Comparison of ENCODE assay signal across 8 cellular contexts in the genomic region with DNA sequence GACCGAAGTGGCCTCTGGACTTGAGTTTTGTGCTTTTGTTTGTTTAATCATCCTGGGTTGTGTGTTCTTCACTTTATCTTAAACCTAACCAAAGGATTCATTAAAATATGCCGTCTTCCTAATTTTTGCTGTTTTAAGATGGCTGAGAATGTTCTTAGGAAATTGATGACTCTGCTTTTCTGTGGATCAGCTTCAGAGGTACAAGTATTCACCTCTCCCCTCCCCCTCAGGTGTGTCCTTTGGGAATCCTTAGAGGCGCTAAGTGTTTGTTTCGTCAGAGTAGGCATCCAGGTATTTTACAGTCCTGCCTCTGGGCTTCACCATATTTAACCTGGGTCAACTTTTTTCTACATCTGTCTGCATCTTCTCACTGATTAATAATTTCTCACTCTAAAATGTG. TPM values are rescaled to one million over a fixed set of nuclear protein-coding genes. Genes with fewer than 3 reads are reported as not detected.
DNase-seq lines count a peak whose midpoint lies in the region; ATAC-seq and TF ChIP-seq lines count a peak whose summit lies in the region.

No MANE protein-coding gene starts in this region.

- no peaks in the 10 kb centered on the region for H3K36me3 ChIP-seq in left ventricle myocardium inferior
- no peaks in the 10 kb centered on the region for H3K36me3 ChIP-seq in adipocyte (ENCODE audit: control insufficient read depth, insufficient read depth, low read length, severe bottlenecking)
- H3K36me3 ChIP-seq in liver (ENCODE audit: control insufficient read depth in 4 of 4, insufficient read depth in 3 of 4, low read depth in 1 of 4, low read length in 3 of 4), result no peaks in the 10 kb centered on the region
- no peaks in the 10 kb centered on the region for H3K36me3 ChIP-seq in vagina

- intact Hi-C loops in left ventricle myocardium inferior (cut with micrococcal nuclease), result no loop called here
- intact Hi-C loops in left cardiac atrium (cut with DNase I), result loop anchor here in 1 of 2 donors (5.0 kb wide), 1 partner anchor 84 kb away; the partner anchor contains the start of gene FAM221A
- intact Hi-C loops in vagina (cut with DNase I), result no loop called here

- DNase-seq in left ventricle myocardium inferior (no peak), left cardiac atrium (no peak), adipocyte (ENCODE audit: low read depth) (peak; percentile 22), vagina (ENCODE audit: extremely low spot score in 2 of 2) (no peak), UCSD-AML1 (lab: John Stamatoyannopoulos, UW; ENCODE audit: unreplicated experiment) (no peak)
- DNase-seq in activated CD4-positive, alpha-beta T cell treated with anti-CD3 and anti-CD28 coated beads for 1 hour, result no peak

- H3K4me3 ChIP-seq in left ventricle myocardium inferior (peak overlapping the region; percentile 93), adipocyte (ENCODE audit: low read length) (peak overlapping the region; percentile 95), liver (ENCODE audit: low read depth in 1 of 3, low read length in 3 of 3) (peak overlapping the region; percentile 74 to 97 (median 82)), vagina (peak overlapping the region; percentile 74 to 95)

- TF ChIP-seq CTCF in left ventricle myocardium inferior (IDR thresholded peaks at IDR 0.05; ENCODE audit: borderline replicate concordance) (no peak), liver (IDR thresholded peaks at IDR 0.05; ENCODE audit: low read depth, low read length, missing input control) (no peak), vagina (IDR thresholded peaks at IDR 0.05) (no peak)

- ATAC-seq in left cardiac atrium (no peak), GM21786 (IDR thresholded peaks at IDR 0.05; ENCODE audit: unreplicated experiment) (no peak)

- no peak for TF ChIP-seq RAD21 in liver (IDR thresholded peaks at IDR 0.05)

- H3K9ac ChIP-seq in adipocyte (ENCODE audit: low read length) (peak overlapping the region; percentile 88), liver (ENCODE audit: low read depth in 1 of 2, low read length in 2 of 2) (peak overlapping the region in 1 of 2 donors; percentile 17)

- WGBS in liver, result 47% methylated on average over 4 of the region's 4 CpGs

- H3K4me1 ChIP-seq in left ventricle myocardium inferior, result peaks cover 31% of the 10 kb centered on the region
- peaks cover 19% of the 10 kb centered on the region for H3K4me1 ChIP-seq in adipocyte (ENCODE audit: control insufficient read depth, insufficient read depth, low read length)
- H3K4me1 ChIP-seq in liver (ENCODE audit: control insufficient read depth in 4 of 4, insufficient read depth in 4 of 4, low read length in 3 of 4), result peaks cover 2 to 12% (median 8%) of the 10 kb centered on the region in 4 donors
- H3K4me1 ChIP-seq in vagina, result peaks cover 33% of the 10 kb centered on the region

- H3K27me3 ChIP-seq in left ventricle myocardium inferior (ENCODE audit: low read depth) (no peaks in the 10 kb centered on the region), adipocyte (replicated peaks; ENCODE audit: control insufficient read depth, insufficient read depth, low read length) (no peaks in the 10 kb centered on the region), liver (ENCODE audit: control insufficient read depth in 4 of 4, insufficient read depth in 4 of 4, low read length in 3 of 4) (no peaks in the 10 kb centered on the region), vagina (no peaks in the 10 kb centered on the region)

- TF ChIP-seq POLR2A in vagina (IDR thresholded peaks at IDR 0.05), result no peak

- H3K9me3 ChIP-seq in left ventricle myocardium inferior (replicated peaks) (no peaks in the 10 kb centered on the region), adipocyte (ENCODE audit: control insufficient read depth, low read length) (no peaks in the 10 kb centered on the region), liver (ENCODE audit: control insufficient read depth in 4 of 4, low read length in 3 of 4) (no peaks in the 10 kb centered on the region), vagina (no peaks in the 10 kb centered on the region)

- H3K27ac ChIP-seq in left ventricle myocardium inferior (replicated peaks) (peak overlapping the region; percentile 99), liver (ENCODE audit: low read depth in 1 of 2, low read length in 2 of 2) (peak overlapping the region in 1 of 2 donors; percentile 71), vagina (peak overlapping the region; percentile 94)

TF ChIP-seq in liver, 16 proteins besides CTCF, POLR2A, EP300 and RAD21:
- no peak for TF ChIP-seq GABPA (IDR thresholded peaks at IDR 0.05 in 1 of 2, conservative IDR thresholded peaks at IDR 0.05 in 1 of 2)
- no peak for TF ChIP-seq FOXA2 (IDR thresholded peaks at IDR 0.05)
- TF ChIP-seq HNF4A (conservative IDR thresholded peaks at IDR 0.05), result no peak
- no peak for TF ChIP-seq YY1 (IDR thresholded peaks at IDR 0.05)
- TF ChIP-seq JUND (IDR thresholded peaks at IDR 0.05), result no peak
- no peak for TF ChIP-seq RXRA (IDR thresholded peaks at IDR 0.05)
- no peak for TF ChIP-seq EGR1 (IDR thresholded peaks at IDR 0.05; ENCODE audit: low read depth in 2 of 2)
- TF ChIP-seq, protein P1, sequence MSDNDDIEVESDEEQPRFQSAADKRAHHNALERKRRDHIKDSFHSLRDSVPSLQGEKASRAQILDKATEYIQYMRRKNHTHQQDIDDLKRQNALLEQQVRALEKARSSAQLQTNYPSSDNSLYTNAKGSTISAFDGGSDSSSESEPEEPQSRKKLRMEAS (IDR thresholded peaks at IDR 0.05), result no peak
- TF ChIP-seq, protein P2, sequence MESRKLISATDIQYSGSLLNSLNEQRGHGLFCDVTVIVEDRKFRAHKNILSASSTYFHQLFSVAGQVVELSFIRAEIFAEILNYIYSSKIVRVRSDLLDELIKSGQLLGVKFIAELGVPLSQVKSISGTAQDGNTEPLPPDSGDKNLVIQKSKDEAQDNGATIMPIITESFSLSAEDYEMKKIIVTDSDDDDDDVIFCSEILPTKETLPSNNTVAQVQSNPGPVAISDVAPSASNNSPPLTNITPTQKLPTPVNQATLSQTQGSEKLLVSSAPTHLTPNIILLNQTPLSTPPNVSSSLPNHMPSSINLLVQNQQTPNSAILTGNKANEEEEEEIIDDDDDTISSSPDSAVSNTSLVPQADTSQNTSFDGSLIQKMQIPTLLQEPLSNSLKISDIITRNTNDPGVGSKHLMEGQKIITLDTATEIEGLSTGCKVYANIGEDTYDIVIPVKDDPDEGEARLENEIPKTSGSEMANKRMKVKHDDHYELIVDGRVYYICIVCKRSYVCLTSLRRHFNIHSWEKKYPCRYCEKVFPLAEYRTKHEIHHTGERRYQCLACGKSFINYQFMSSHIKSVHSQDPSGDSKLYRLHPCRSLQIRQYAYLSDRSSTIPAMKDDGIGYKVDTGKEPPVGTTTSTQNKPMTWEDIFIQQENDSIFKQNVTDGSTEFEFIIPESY (IDR thresholded peaks at IDR 0.05), result no peak

RNA-seq across cellular contexts. Expression of gene CCDC126, which starts 1.1 kb away (rescaled TPM):
- total RNA-seq in left ventricle myocardium inferior, result 8.9 TPM
- 10 to 100 TPM in 1 of 2 donors, 1 to 10 TPM in 1; 8.4 to 10.9 TPM for total RNA-seq in left cardiac atrium
- 10 to 100 TPM in 1 of 2 donors, 1 to 10 TPM in 1; 6.2 to 11.3 TPM for total RNA-seq in liver
- 1 to 10 TPM; 4.8 to 9.3 TPM for polyA plus RNA-seq in liver
- total RNA-seq in vagina, result 18.7 TPM
